Comparison of ENCODE assay signal across 1 cellular context in the genomic region with DNA sequence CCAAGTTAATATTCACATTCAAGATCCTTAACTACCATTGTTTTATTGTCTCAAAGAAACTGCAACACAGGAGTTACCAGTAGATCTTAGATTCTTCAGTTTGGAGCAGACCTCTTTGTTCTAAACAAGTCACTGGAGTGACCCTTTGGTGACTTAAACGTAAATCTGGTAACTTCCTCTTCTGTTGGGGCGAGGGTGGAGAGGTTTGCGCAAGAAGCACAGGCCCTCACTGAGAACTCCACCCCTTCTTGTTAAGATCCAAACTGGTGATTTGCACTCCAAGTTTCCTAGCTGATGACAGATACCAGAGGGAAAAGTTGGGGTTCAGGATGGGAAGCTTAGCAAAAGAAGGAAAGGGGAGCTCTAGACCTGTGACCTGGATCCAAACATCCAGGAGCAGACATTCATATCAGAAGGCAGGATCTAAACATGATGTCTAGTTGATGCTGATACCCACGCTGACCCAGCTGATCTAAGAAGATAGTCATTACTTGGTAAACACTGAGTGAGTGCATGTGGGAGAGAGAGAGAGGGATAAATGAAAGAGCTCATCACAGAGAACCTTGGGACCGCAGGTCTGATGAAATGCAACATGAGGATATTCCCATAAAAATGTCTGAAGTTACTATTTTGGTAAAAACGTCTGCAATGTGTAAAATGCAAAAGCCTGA.
TF ChIP-seq lines count a peak whose summit lies in the region.

No MANE protein-coding gene starts in this region.

TF ChIP-seq in GM23338, 12 proteins besides CTCF, POLR2A, EP300 and RAD21 (continued from another document):
- no peak for TF ChIP-seq POLR2AphosphoS5 (IDR thresholded peaks at IDR 0.05; ENCODE audit: low read depth)
- no peak for TF ChIP-seq NANOG (IDR thresholded peaks at IDR 0.05; ENCODE audit: borderline replicate concordance)
- TF ChIP-seq EZH2 (IDR thresholded peaks at IDR 0.05; ENCODE audit: low read depth, unreplicated experiment) = no peak
- TF ChIP-seq, protein P1, sequence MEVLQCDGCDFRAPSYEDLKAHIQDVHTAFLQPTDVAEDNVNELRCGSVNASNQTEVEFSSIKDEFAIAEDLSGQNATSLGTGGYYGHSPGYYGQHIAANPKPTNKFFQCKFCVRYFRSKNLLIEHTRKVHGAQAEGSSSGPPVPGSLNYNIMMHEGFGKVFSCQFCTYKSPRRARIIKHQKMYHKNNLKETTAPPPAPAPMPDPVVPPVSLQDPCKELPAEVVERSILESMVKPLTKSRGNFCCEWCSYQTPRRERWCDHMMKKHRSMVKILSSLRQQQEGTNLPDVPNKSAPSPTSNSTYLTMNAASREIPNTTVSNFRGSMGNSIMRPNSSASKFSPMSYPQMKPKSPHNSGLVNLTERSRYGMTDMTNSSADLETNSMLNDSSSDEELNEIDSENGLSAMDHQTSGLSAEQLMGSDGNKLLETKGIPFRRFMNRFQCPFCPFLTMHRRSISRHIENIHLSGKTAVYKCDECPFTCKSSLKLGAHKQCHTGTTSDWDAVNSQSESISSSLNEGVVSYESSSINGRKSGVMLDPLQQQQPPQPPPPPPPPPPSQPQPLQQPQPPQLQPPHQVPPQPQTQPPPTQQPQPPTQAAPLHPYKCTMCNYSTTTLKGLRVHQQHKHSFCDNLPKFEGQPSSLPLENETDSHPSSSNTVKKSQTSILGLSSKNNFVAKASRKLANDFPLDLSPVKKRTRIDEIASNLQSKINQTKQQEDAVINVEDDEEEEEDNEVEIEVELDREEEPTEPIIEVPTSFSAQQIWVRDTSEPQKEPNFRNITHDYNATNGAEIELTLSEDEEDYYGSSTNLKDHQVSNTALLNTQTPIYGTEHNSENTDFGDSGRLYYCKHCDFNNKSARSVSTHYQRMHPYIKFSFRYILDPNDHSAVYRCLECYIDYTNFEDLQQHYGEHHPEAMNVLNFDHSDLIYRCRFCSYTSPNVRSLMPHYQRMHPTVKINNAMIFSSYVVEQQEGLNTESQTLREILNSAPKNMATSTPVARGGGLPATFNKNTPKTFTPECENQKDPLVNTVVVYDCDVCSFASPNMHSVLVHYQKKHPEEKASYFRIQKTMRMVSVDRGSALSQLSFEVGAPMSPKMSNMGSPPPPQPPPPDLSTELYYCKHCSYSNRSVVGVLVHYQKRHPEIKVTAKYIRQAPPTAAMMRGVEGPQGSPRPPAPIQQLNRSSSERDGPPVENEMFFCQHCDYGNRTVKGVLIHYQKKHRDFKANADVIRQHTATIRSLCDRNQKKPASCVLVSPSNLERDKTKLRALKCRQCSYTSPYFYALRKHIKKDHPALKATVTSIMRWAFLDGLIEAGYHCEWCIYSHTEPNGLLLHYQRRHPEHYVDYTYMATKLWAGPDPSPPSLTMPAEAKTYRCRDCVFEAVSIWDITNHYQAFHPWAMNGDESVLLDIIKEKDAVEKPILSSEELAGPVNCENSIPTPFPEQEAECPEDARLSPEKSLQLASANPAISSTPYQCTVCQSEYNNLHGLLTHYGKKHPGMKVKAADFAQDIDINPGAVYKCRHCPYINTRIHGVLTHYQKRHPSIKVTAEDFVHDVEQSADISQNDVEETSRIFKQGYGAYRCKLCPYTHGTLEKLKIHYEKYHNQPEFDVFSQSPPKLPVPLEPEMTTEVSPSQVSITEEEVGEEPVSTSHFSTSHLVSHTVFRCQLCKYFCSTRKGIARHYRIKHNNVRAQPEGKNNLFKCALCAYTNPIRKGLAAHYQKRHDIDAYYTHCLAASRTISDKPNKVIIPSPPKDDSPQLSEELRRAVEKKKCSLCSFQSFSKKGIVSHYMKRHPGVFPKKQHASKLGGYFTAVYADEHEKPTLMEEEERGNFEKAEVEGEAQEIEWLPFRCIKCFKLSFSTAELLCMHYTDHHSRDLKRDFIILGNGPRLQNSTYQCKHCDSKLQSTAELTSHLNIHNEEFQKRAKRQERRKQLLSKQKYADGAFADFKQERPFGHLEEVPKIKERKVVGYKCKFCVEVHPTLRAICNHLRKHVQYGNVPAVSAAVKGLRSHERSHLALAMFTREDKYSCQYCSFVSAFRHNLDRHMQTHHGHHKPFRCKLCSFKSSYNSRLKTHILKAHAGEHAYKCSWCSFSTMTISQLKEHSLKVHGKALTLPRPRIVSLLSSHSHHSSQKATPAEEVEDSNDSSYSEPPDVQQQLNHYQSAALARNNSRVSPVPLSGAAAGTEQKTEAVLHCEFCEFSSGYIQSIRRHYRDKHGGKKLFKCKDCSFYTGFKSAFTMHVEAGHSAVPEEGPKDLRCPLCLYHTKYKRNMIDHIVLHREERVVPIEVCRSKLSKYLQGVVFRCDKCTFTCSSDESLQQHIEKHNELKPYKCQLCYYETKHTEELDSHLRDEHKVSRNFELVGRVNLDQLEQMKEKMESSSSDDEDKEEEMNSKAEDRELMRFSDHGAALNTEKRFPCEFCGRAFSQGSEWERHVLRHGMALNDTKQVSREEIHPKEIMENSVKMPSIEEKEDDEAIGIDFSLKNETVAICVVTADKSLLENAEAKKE (CRISPR knock-in tag; IDR thresholded peaks at IDR 0.05) = no peak
- no peak for TF ChIP-seq CREB1 (CRISPR knock-in tag; IDR thresholded peaks at IDR 0.05; ENCODE audit: low read depth)
- TF ChIP-seq JUNB (IDR thresholded peaks at IDR 0.05; ENCODE audit: unreplicated experiment) = no peak
- TF ChIP-seq ZNF114 (CRISPR knock-in tag; IDR thresholded peaks at IDR 0.05) = no peak
- TF ChIP-seq, protein P2, sequence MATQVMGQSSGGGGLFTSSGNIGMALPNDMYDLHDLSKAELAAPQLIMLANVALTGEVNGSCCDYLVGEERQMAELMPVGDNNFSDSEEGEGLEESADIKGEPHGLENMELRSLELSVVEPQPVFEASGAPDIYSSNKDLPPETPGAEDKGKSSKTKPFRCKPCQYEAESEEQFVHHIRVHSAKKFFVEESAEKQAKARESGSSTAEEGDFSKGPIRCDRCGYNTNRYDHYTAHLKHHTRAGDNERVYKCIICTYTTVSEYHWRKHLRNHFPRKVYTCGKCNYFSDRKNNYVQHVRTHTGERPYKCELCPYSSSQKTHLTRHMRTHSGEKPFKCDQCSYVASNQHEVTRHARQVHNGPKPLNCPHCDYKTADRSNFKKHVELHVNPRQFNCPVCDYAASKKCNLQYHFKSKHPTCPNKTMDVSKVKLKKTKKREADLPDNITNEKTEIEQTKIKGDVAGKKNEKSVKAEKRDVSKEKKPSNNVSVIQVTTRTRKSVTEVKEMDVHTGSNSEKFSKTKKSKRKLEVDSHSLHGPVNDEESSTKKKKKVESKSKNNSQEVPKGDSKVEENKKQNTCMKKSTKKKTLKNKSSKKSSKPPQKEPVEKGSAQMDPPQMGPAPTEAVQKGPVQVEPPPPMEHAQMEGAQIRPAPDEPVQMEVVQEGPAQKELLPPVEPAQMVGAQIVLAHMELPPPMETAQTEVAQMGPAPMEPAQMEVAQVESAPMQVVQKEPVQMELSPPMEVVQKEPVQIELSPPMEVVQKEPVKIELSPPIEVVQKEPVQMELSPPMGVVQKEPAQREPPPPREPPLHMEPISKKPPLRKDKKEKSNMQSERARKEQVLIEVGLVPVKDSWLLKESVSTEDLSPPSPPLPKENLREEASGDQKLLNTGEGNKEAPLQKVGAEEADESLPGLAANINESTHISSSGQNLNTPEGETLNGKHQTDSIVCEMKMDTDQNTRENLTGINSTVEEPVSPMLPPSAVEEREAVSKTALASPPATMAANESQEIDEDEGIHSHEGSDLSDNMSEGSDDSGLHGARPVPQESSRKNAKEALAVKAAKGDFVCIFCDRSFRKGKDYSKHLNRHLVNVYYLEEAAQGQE (IDR thresholded peaks at IDR 0.05; ENCODE audit: unreplicated experiment) = no peak
